ENCODE assay signal across 7 cellular contexts in genomic region chr17:51427259-51428255, GRCh38.
A peak's percentile ranks its signal among the peaks of the same experiment; 100 is the strongest.
DNase-seq lines count a peak whose midpoint lies in the region; ATAC-seq and TF ChIP-seq lines count a peak whose summit lies in the region.

No MANE protein-coding gene starts in this region.

- CTCF ChIA-PET in OCI-LY7 (lab: Charles Lee; ENCODE audit: unreplicated experiment), result no interaction called here

- H2AFZ ChIP-seq in Loucy (ENCODE audit: low read length) (no peak overlapping the region), OCI-LY7 (ENCODE audit: low read length) (no peak overlapping the region)

- H3K9me3 ChIP-seq in Loucy (ENCODE audit: insufficient read depth, low read depth, low read length) (no peaks in the 10 kb centered on the region), OCI-LY7 (ENCODE audit: low read length) (no peaks in the 10 kb centered on the region), ascending aorta (no peaks in the 10 kb centered on the region)

- H3K27ac ChIP-seq in OCI-LY7 (ENCODE audit: low read depth, low read length, poor library complexity, severe bottlenecking) (no peak overlapping the region), ascending aorta (no peak overlapping the region), caudate nucleus (ENCODE audit: low read depth, low read length) (no peak overlapping the region)

- BruUV-seq in OCI-LY7 (replicated peaks; lab: Mats Ljungman, UMichigan), result no TSS peak

- no peaks in the 10 kb centered on the region for H3K36me3 ChIP-seq in Loucy (ENCODE audit: insufficient read depth, low read length)
- no peaks in the 10 kb centered on the region for H3K36me3 ChIP-seq in OCI-LY7 (ENCODE audit: insufficient read depth, low read length)
- no peaks in the 10 kb centered on the region for H3K36me3 ChIP-seq in ascending aorta

- peak overlapping the region; percentile 23 for H3K9ac ChIP-seq in Loucy (ENCODE audit: low read depth, low read length, poor library complexity, severe bottlenecking)

- no peaks in the 10 kb centered on the region for H3F3A ChIP-seq in Loucy (ENCODE audit: low read depth)

- peak overlapping the region; percentile 66 for H3K4me2 ChIP-seq in Loucy (ENCODE audit: low read depth, low read length, poor library complexity, severe bottlenecking)
- H3K4me2 ChIP-seq in OCI-LY7 (ENCODE audit: low read length), result no peak overlapping the region

- no peaks in the 10 kb centered on the region for H3K27me3 ChIP-seq in Loucy (ENCODE audit: insufficient read depth, low read length, poor library complexity, severe bottlenecking)
- no peaks in the 10 kb centered on the region for H3K27me3 ChIP-seq in ascending aorta

- H3K4me3 ChIP-seq in Loucy (ENCODE audit: low read length, poor library complexity, severe bottlenecking), result no peak overlapping the region
- H3K4me3 ChIP-seq in OCI-LY7 (ENCODE audit: low read depth, low read length, poor library complexity, severe bottlenecking), result no peak overlapping the region
- H3K4me3 ChIP-seq in ascending aorta, result no peak overlapping the region

- H3K9me2 ChIP-seq in Loucy (replicated peaks; ENCODE audit: low read depth, low read length) (no peaks in the 10 kb centered on the region), OCI-LY7 (ENCODE audit: insufficient read depth, low read length) (no peaks in the 10 kb centered on the region)

- H3K79me2 ChIP-seq in Loucy (ENCODE audit: insufficient read depth, low read length), result no peaks in the 10 kb centered on the region
- no peaks in the 10 kb centered on the region for H3K79me2 ChIP-seq in OCI-LY7 (ENCODE audit: insufficient read depth, low read depth, low read length)

- ATAC-seq in GM21367 (IDR thresholded peaks at IDR 0.05; ENCODE audit: unreplicated experiment), result peak; percentile 54

- POLR2A ChIA-PET in OCI-LY7 (lab: Charles Lee), result no interaction called here

- DNase-seq in activated T-cell treated with anti-CD3 and anti-CD28 coated beads for 1 hour (ENCODE audit: low read depth) (peak; percentile 50), OCI-LY7 (ENCODE audit: low spot score) (no peak), ascending aorta (ENCODE audit: low spot score in 2 of 2) (no peak), caudate nucleus (lab: John Stamatoyannopoulos, UW) (no peak)
- peak; percentile 47 to 56 for DNase-seq in stimulated activated CD4-positive, alpha-beta T cell treated with anti-CD3 and anti-CD28 coated beads, Interleukin-12 subunit alpha, Interleukin-12 subunit beta, amount 100 ng/mL, for 24 hours (ENCODE audit: low read depth in 2 of 2)

- H4K20me1 ChIP-seq in Loucy (ENCODE audit: insufficient read depth, low read length, poor library complexity, severe bottlenecking) (no peaks in the 10 kb centered on the region), OCI-LY7 (ENCODE audit: insufficient read depth, low read length) (no peaks in the 10 kb centered on the region)

- intact Hi-C loops in OCI-LY7 (cut with micrococcal nuclease; ENCODE audit: unreplicated experiment) (no loop called here), ascending aorta (cut with DNase I) (no loop called here)

- H3K4me1 ChIP-seq in Loucy (ENCODE audit: insufficient read depth, low read length, poor library complexity, severe bottlenecking) (peaks cover 34% of the 10 kb centered on the region), OCI-LY7 (ENCODE audit: insufficient read depth, low read length, poor library complexity, severe bottlenecking) (no peaks in the 10 kb centered on the region), ascending aorta (no peaks in the 10 kb centered on the region)

- TF ChIP-seq CTCF in Loucy (conservative IDR thresholded peaks at IDR 0.05; ENCODE audit: low read length), result no peak
- no peak for TF ChIP-seq CTCF in OCI-LY7 (conservative IDR thresholded peaks at IDR 0.05; ENCODE audit: low read length)
- no peak for TF ChIP-seq CTCF in ascending aorta (IDR thresholded peaks at IDR 0.05)

Comparison
In these comparisons a context has a peak if more than half of its experiments do, and no peak if none do; other contexts are left out.
1. DNase-seq: peak in activated T-cell treated with anti-CD3 and anti-CD28 coated beads for 1 hour (single experiment) and stimulated activated CD4-positive, alpha-beta T cell treated with anti-CD3 and anti-CD28 coated beads, Interleukin-12 subunit alpha, Interleukin-12 subunit beta, amount 100 ng/mL, for 24 hours (2 of 2); none in OCI-LY7 (single experiment), ascending aorta (0 of 2) and caudate nucleus (0 of 61).